ENCODE assay signal across 8 cellular contexts in the genomic region with DNA sequence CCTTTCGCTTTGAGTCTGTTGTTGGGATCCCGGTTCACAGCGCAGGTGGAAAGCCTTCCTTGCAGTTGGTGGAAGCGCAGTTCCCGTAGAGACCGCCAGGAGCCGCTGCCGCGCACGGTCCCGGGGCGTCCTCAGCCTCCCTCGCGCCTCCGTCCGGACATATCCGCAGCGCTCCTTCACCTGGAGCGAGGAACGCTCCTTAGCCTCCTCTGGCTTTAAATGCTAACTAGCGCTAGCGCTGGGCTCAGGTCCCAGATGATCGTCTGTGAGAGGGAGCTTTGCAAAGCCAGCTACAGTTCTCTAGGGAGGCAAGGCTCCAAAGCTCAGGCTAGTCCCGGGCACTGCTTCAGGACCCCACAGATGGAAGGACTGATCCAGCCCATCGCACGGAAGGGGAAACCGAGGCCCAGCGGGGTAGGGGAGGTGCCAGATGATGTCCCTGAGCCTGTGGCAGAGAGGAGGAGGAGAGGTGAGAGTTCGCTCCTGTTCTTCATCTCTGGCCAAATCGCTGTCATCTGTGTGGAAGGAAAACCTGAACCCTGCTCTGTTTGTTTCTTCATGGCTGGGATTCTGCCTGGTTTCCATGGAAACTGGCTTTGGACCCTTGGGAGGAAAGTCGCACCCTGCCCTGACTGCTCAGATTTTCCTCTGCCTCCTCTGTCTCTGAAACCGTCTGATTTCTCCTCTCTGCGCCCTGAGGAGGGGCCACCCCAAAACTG.
A peak's percentile ranks its signal among the peaks of the same experiment; 100 is the strongest.
DNase-seq lines count a peak whose midpoint lies in the region; ATAC-seq lines count a peak whose summit lies in the region.

No MANE protein-coding gene starts in this region.

- peak; percentile 92 for DNase-seq in 8988T
- peak; percentile 58 for DNase-seq in NCI-H2171 (lab: John Stamatoyannopoulos, UW)
- peak in 56 of 61 donors; percentile 14 to 80 (median 56) for DNase-seq in caudate nucleus (lab: John Stamatoyannopoulos, UW)
- peak; percentile 81 for DNase-seq in kidney tubule cell (ENCODE audit: low spot score)
- DNase-seq in stimulated activated CD4-positive, alpha-beta T cell treated with anti-CD3 and anti-CD28 coated beads, Interleukin-1b, Interleukin-23, amount 100 ng/mL, for 24 hours (ENCODE audit: low read depth in 4 of 4, low spot score in 1 of 4) = peak; percentile 63 to 78 (median 73)

- peak; percentile 91 for ATAC-seq in GM18502 (IDR thresholded peaks at IDR 0.05; ENCODE audit: poor library complexity, unreplicated experiment)
- ATAC-seq in HG02970 (IDR thresholded peaks at IDR 0.05; ENCODE audit: low FRiP score, unreplicated experiment) = peak; percentile 83
- ATAC-seq in activated CD4-positive, CD25-positive, alpha-beta regulatory T cell treated with anti-CD3 and anti-CD28 coated beads, Interleukin-2, amount 50 U/mL, for 24 hours = peak; percentile 83 to 87

- H3K27ac ChIP-seq in caudate nucleus (ENCODE audit: low read depth, low read length) = no peak overlapping the region
